In genomic region chr1:10909697-10910489, GRCh38 we compare ENCODE assay signal across 8 cellular contexts.
A peak's percentile ranks its signal among the peaks of the same experiment; 100 is the strongest.
DNase-seq lines count a peak whose midpoint lies in the region; ATAC-seq, FAIRE-seq and TF ChIP-seq lines count a peak whose summit lies in the region.

No MANE protein-coding gene starts in this region.

- no peak overlapping the region for H3K27ac Mint-ChIP-seq in activated T-helper 17 cell treated with anti-CD3 and anti-CD28 coated beads, Interleukin-2, amount 50 U/mL, for 72 hours

- H3K27ac ChIP-seq in A673 (ENCODE audit: low read depth, low read length, poor library complexity, severe bottlenecking) (no peak overlapping the region), PC-9 (no peak overlapping the region)

- H3F3A ChIP-seq in PC-9 (ENCODE audit: insufficient read depth, low read depth), result no peaks in the 10 kb centered on the region

- H3K36me3 ChIP-seq in A673 (ENCODE audit: insufficient read depth, low read length, poor library complexity, severe bottlenecking), result no peaks in the 10 kb centered on the region
- no peaks in the 10 kb centered on the region for H3K36me3 ChIP-seq in PC-9 (ENCODE audit: low read depth)

- TF ChIP-seq POLR2A in GM12892 (IDR thresholded peaks at IDR 0.05; ENCODE audit: low read depth, low read length), result no peak

- FAIRE-seq in GM12892 (lab: Jason Lieb, UNC), result peak; percentile 64

- H4K20me1 ChIP-seq in PC-9 (ENCODE audit: insufficient read depth), result no peaks in the 10 kb centered on the region

- H3K9me2 ChIP-seq in PC-9 (ENCODE audit: insufficient read depth), result no peaks in the 10 kb centered on the region

- intact Hi-C loops in A673 (cut with micrococcal nuclease; ENCODE audit: unreplicated experiment) (no loop called here), PC-9 (cut with micrococcal nuclease; ENCODE audit: unreplicated experiment) (loop anchor here (1.0 to 5.0 kb wide), 2 partner anchors 218 to 413 kb away; no protein-coding TSS in a partner anchor), left cardiac atrium (cut with DNase I) (no loop called here)

- H3K4me1 ChIP-seq in A673 (ENCODE audit: insufficient read depth, low read length, poor library complexity, severe bottlenecking), result peaks cover 8% of the 10 kb centered on the region
- H3K4me1 ChIP-seq in PC-9 (replicated peaks; ENCODE audit: insufficient read depth), result no peaks in the 10 kb centered on the region

- CTCF ChIA-PET in A673 (lab: Charles Lee) (no interaction called here), PC-9 (lab: Charles Lee) (no interaction called here)

- ATAC-seq in activated T-helper 17 cell treated with anti-CD3 and anti-CD28 coated beads, Interleukin-2, amount 50 U/mL, for 72 hours (replicated peaks), result peak; percentile 84
- ATAC-seq in left cardiac atrium (peak; percentile 53 to 66), GM19467 (IDR thresholded peaks at IDR 0.05; ENCODE audit: unreplicated experiment) (no peak), GM21423 (IDR thresholded peaks at IDR 0.05; ENCODE audit: unreplicated experiment) (no peak)

- no peak overlapping the region for H2AFZ ChIP-seq in PC-9

- H3K9me3 ChIP-seq in A673 (ENCODE audit: low read depth, low read length, poor library complexity, severe bottlenecking), result no peaks in the 10 kb centered on the region
- H3K9me3 ChIP-seq in PC-9 (ENCODE audit: insufficient read depth, low read depth), result no peaks in the 10 kb centered on the region

- H3K4me3 ChIP-seq in A673 (ENCODE audit: low read depth, low read length, poor library complexity, severe bottlenecking), result no peak overlapping the region
- no peak overlapping the region for H3K4me3 ChIP-seq in PC-9

- no peaks in the 10 kb centered on the region for H3K9me3 Mint-ChIP-seq in activated T-helper 17 cell treated with anti-CD3 and anti-CD28 coated beads, Interleukin-2, amount 50 U/mL, for 72 hours

- BruUV-seq in A673 (replicated peaks; lab: Mats Ljungman, UMichigan) (no TSS peak), PC-9 (replicated peaks; lab: Mats Ljungman, UMichigan) (no TSS peak)

- no peak overlapping the region for H3K4me3 Mint-ChIP-seq in activated T-helper 17 cell treated with anti-CD3 and anti-CD28 coated beads, Interleukin-2, amount 50 U/mL, for 72 hours

- no peaks in the 10 kb centered on the region for H3K27me3 Mint-ChIP-seq in activated T-helper 17 cell treated with anti-CD3 and anti-CD28 coated beads, Interleukin-2, amount 50 U/mL, for 72 hours

- peak; percentile 60 for DNase-seq in A673 (ENCODE audit: low spot score)
- peak; percentile 83 for DNase-seq in GM12892 (ENCODE audit: insufficient read length)
- peak in 1 of 2 experiments; percentile 72 for DNase-seq in PC-9
- peak; percentile 59 for DNase-seq in left cardiac atrium
- peak; percentile 71 to 75 for DNase-seq in stimulated activated CD4-positive, alpha-beta T cell treated with anti-CD3 and anti-CD28 coated beads, Interleukin-2, amount 100 ng/mL, for 48 hours

- no peaks in the 10 kb centered on the region for H3K27me3 ChIP-seq in A673 (replicated peaks; ENCODE audit: insufficient read depth, low read depth, low read length, poor library complexity)
- no peaks in the 10 kb centered on the region for H3K27me3 ChIP-seq in PC-9 (ENCODE audit: insufficient read depth, low read depth)

- no peak overlapping the region for H3K4me2 ChIP-seq in PC-9

- TF ChIP-seq CTCF in A673 (conservative IDR thresholded peaks at IDR 0.05; ENCODE audit: low read depth, low read length) (peak; percentile 72), PC-9 (conservative IDR thresholded peaks at IDR 0.05) (peak; percentile 76)

- H3K79me2 ChIP-seq in PC-9 (ENCODE audit: low read depth), result no peaks in the 10 kb centered on the region

- POLR2A ChIA-PET in A673 (lab: Charles Lee; ENCODE audit: low non-redundant PET), result no interaction called here
- POLR2A ChIA-PET in PC-9 (lab: Charles Lee; ENCODE audit: unreplicated experiment), result no interaction called here

- peaks cover 1% of the 10 kb centered on the region for H3K4me1 Mint-ChIP-seq in activated T-helper 17 cell treated with anti-CD3 and anti-CD28 coated beads, Interleukin-2, amount 50 U/mL, for 72 hours

- no peaks in the 10 kb centered on the region for H3K36me3 Mint-ChIP-seq in activated T-helper 17 cell treated with anti-CD3 and anti-CD28 coated beads, Interleukin-2, amount 50 U/mL, for 72 hours (ENCODE audit: low read depth)

Comparison
In these comparisons a context has a peak if more than half of its experiments do, and no peak if none do; other contexts are left out.
1. ATAC-seq: peak in activated T-helper 17 cell treated with anti-CD3 and anti-CD28 coated beads, Interleukin-2, amount 50 U/mL, for 72 hours (single experiment) and left cardiac atrium (2 of 2); none in GM19467 (single experiment) and GM21423 (single experiment).